24 cellular contexts compared by ENCODE assay signal in the genomic region with DNA sequence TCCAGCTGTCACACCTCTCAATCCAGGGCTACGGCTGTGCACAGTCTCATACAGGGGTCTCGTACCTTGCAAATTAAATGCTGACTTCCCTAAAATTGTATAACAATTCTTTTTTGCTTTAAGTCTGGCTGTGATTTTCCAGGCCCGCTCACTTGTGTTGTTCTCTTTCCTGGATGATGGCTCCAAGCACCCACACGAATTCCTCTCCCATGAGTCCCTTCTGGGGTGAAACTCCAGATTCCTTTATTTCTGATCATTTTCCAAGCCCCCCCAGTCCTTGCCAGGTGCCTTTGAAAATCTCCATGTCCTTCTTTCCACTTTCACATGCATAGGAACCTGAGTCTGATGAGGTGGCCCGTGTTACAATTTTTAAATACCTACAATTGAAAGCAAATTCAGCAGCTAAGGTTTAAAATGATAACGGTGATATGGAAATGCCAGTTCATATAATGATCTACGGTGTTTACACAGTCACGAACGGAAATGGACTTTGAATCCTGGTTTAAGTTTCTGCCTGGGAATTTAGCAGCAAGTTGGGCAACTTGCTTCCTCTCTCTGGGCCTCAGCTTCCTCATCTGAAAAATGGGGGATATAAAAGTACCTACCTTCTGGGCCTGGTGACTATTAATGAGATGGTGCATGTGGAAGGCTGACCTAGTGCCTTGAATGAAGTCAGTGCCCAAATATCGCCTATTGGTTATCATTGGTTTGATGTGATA.
DNase-seq lines count a peak whose midpoint lies in the region; ATAC-seq and TF ChIP-seq lines count a peak whose summit lies in the region.
"Had no signal": no experiment of that assay in that cellular context is flagged by ENCODE, and none has a peak within 500 bp of the region (broad histone marks: within the 10 kb centered on the region; RNA-seq: fewer than 3 reads in every experiment).

No MANE protein-coding gene starts in this region.

- no peak overlapping the region for H3K27ac ChIP-seq in GM23248
- peak overlapping the region in 3 of 5 donors; percentile 6 to 60 (median 55) for H3K27ac ChIP-seq in stomach
- no peak overlapping the region for H3K27ac ChIP-seq in right atrium auricular region
- H3K27ac ChIP-seq in CD8-positive, alpha-beta T cell (ENCODE audit: low read depth, low read length) = no peak overlapping the region
- H3K27ac ChIP-seq in SJCRH30 = no peak overlapping the region
- H3K27ac ChIP-seq: left lung, suprapubic skin, WERI-Rb-1 had no signal

- ATAC-seq in left colon = peak; percentile 65
- no peak for ATAC-seq in CD8-positive, alpha-beta T cell
- ATAC-seq: T-helper 17 cell had no signal

- H3K27me3 ChIP-seq in GM23248 (replicated peaks; ENCODE audit: insufficient read depth) = no peaks in the 10 kb centered on the region; the same call in 1 of the 2 replicates
- H3K27me3 ChIP-seq in adipocyte (replicated peaks; ENCODE audit: control insufficient read depth, insufficient read depth, low read length) = peaks cover 4% of the 10 kb centered on the region
- H3K27me3 ChIP-seq in stomach = no peaks in the 10 kb centered on the region
- H3K27me3 ChIP-seq in right atrium auricular region = no peaks in the 10 kb centered on the region
- H3K27me3 ChIP-seq in CD8-positive, alpha-beta T cell (ENCODE audit: insufficient read depth, low read length) = no peaks in the 10 kb centered on the region
- H3K27me3 ChIP-seq in SJCRH30 = no peaks in the 10 kb centered on the region
- H3K27me3 ChIP-seq: left lung, suprapubic skin had no signal

- H3K27ac Mint-ChIP-seq in CD8-positive, alpha-beta T cell = no peak overlapping the region
- H3K27ac Mint-ChIP-seq: activated naive CD8-positive, alpha-beta T cell treated with anti-CD3 and anti-CD28 coated beads, Interleukin-2, amount 10 ng/mL, durations not matched to agents 7 days and 5 days; mesothelial cell of epicardium; progenitor cell of endocrine pancreas; T-helper 17 cell had no signal

- H4K20me1 ChIP-seq in GM23248 (ENCODE audit: insufficient read depth) = no peaks in the 10 kb centered on the region

- no peak overlapping the region for H3K4me3 Mint-ChIP-seq in CD8-positive, alpha-beta T cell
- H3K4me3 Mint-ChIP-seq: activated naive CD8-positive, alpha-beta T cell treated with anti-CD3 and anti-CD28 coated beads, Interleukin-2, amount 10 ng/mL, durations not matched to agents 7 days and 5 days; mesothelial cell of epicardium; nephron progenitor cell; T-helper 17 cell had no signal

- TF ChIP-seq EP300 in stomach (IDR thresholded peaks at IDR 0.05) = no peak

- H3K4me1 ChIP-seq in GM23248 (ENCODE audit: insufficient read depth) = 0 out of 2 replicates have a peak, but pooled peaks cover 6% of the 10 kb centered on the region
- H3K4me1 ChIP-seq in adipocyte (ENCODE audit: control insufficient read depth, insufficient read depth, low read length) = no peaks in the 10 kb centered on the region
- peaks cover 0 to 20% (median 13%) of the 10 kb centered on the region in 4 donors for H3K4me1 ChIP-seq in stomach
- H3K4me1 ChIP-seq in right atrium auricular region = no peaks in the 10 kb centered on the region
- H3K4me1 ChIP-seq in CD8-positive, alpha-beta T cell (ENCODE audit: insufficient read depth, low read length) = no peaks in the 10 kb centered on the region
- H3K4me1 ChIP-seq in SJCRH30 = no peaks in the 10 kb centered on the region
- H3K4me1 ChIP-seq: left lung, suprapubic skin had no signal

- H3K9me3 Mint-ChIP-seq in CD8-positive, alpha-beta T cell = no peaks in the 10 kb centered on the region
- H3K9me3 Mint-ChIP-seq: activated naive CD8-positive, alpha-beta T cell treated with anti-CD3 and anti-CD28 coated beads, Interleukin-2, amount 10 ng/mL, durations not matched to agents 7 days and 5 days; mesothelial cell of epicardium; nephron progenitor cell had no signal

- no peaks in the 10 kb centered on the region for H3K36me3 Mint-ChIP-seq in CD8-positive, alpha-beta T cell
- H3K36me3 Mint-ChIP-seq: activated naive CD8-positive, alpha-beta T cell treated with anti-CD3 and anti-CD28 coated beads, Interleukin-2, amount 10 ng/mL, durations not matched to agents 7 days and 5 days; mesothelial cell of epicardium had no signal

- TF ChIP-seq POLR2A in stomach (IDR thresholded peaks at IDR 0.05) = no peak

- intact Hi-C loops in left colon (cut with DNase I, micrococcal nuclease) (no loop called here), stomach (cut with DNase I; ENCODE audit: low total_unique reads) (no loop called here)
- intact Hi-C loops in CD8-positive, alpha-beta T cell (cut with DNase I, micrococcal nuclease) = no loop called here

- no peaks in the 10 kb centered on the region for H3F3A ChIP-seq in GM23248 (ENCODE audit: insufficient read depth)

- in situ Hi-C loops in GM23248 (cut with MboI) = no loop called here

- no peak overlapping the region for H3K4me3 ChIP-seq in GM23248
- H3K4me3 ChIP-seq in adipocyte (ENCODE audit: low read length) = no peak overlapping the region
- no peak overlapping the region for H3K4me3 ChIP-seq in stomach
- no peak overlapping the region for H3K4me3 ChIP-seq in right atrium auricular region
- H3K4me3 ChIP-seq in CD8-positive, alpha-beta T cell (ENCODE audit: low read depth, low read length) = no peak overlapping the region
- H3K4me3 ChIP-seq in SJCRH30 = no peak overlapping the region
- H3K4me3 ChIP-seq: left lung, suprapubic skin had no signal

- H2AFZ ChIP-seq in GM23248 = no peak overlapping the region

- H3K36me3 ChIP-seq in GM23248 (ENCODE audit: low read depth) = no peaks in the 10 kb centered on the region
- no peaks in the 10 kb centered on the region for H3K36me3 ChIP-seq in adipocyte (ENCODE audit: control insufficient read depth, insufficient read depth, low read length, severe bottlenecking)
- H3K36me3 ChIP-seq in stomach = no peaks in the 10 kb centered on the region
- H3K36me3 ChIP-seq in right atrium auricular region = no peaks in the 10 kb centered on the region
- H3K36me3 ChIP-seq in CD8-positive, alpha-beta T cell (ENCODE audit: insufficient read depth, low read length) = no peaks in the 10 kb centered on the region
- H3K36me3 ChIP-seq in SJCRH30 = no peaks in the 10 kb centered on the region
- H3K36me3 ChIP-seq: left lung, suprapubic skin, WERI-Rb-1 had no signal

- WGBS in GM23248 (ENCODE audit: low coverage in 1 of 2, low lambda C conversion rate in 2 of 2, missing lambda C conversion rate in 2 of 2), 2 experiments = 69 to 70% methylated on average over 10 of the region's 10 CpGs
- WGBS in stomach, 5 donors = 46 to 57% (median 52%) methylated on average over 10 of the region's 10 CpGs

- no peaks in the 10 kb centered on the region for H3K4me1 Mint-ChIP-seq in CD8-positive, alpha-beta T cell (ENCODE audit: low read depth)
- H3K4me1 Mint-ChIP-seq: activated naive CD8-positive, alpha-beta T cell treated with anti-CD3 and anti-CD28 coated beads, Interleukin-2, amount 10 ng/mL, durations not matched to agents 7 days and 5 days; mesothelial cell of epicardium; T-helper 17 cell had no signal

- H3K9me3 ChIP-seq in GM23248 (ENCODE audit: low read depth) = no peaks in the 10 kb centered on the region
- no peaks in the 10 kb centered on the region for H3K9me3 ChIP-seq in adipocyte (ENCODE audit: control insufficient read depth, low read length)
- no peaks in the 10 kb centered on the region for H3K9me3 ChIP-seq in stomach
- no peaks in the 10 kb centered on the region for H3K9me3 ChIP-seq in right atrium auricular region
- no peaks in the 10 kb centered on the region for H3K9me3 ChIP-seq in CD8-positive, alpha-beta T cell (ENCODE audit: low read length)
- H3K9me3 ChIP-seq in SJCRH30 (replicated peaks) = no peaks in the 10 kb centered on the region
- H3K9me3 ChIP-seq: left lung, suprapubic skin had no signal

- H3K79me2 ChIP-seq in GM23248 (ENCODE audit: insufficient read depth) = no peaks in the 10 kb centered on the region

- CTCF ChIA-PET in CD8-positive, alpha-beta T cell (lab: Charles Lee) = no interaction called here

- TF ChIP-seq CTCF in stomach (IDR thresholded peaks at IDR 0.05) (no peak), right atrium auricular region (IDR thresholded peaks at IDR 0.05) (no peak)
- TF ChIP-seq CTCF in CD8-positive, alpha-beta T cell (IDR thresholded peaks at IDR 0.05) = no peak

- POLR2A ChIA-PET in CD8-positive, alpha-beta T cell (lab: Charles Lee) = no interaction called here

- no peak overlapping the region for H3K4me2 ChIP-seq in GM23248 (ENCODE audit: unreplicated experiment)

- no peak overlapping the region for H3K9ac ChIP-seq in GM23248
- H3K9ac ChIP-seq in adipocyte (ENCODE audit: low read length) = no peak overlapping the region

- DNase-seq in GM23248 = peak; percentile 49
- DNase-seq in adipocyte (ENCODE audit: low read depth) = peak; percentile 9
- no peak for DNase-seq in left colon
- no peak for DNase-seq in stomach
- DNase-seq in nucleus accumbens (lab: John Stamatoyannopoulos, UW) = no peak
- DNase-seq in right atrium auricular region (ENCODE audit: low spot score) = no peak
- no peak for DNase-seq in CD8-positive, alpha-beta T cell
- no peak for DNase-seq in SJCRH30
- DNase-seq: activated CD4-positive, alpha-beta T cell treated with anti-CD3 and anti-CD28 coated beads, Interleukin-2, amount 50 U/mL, for 4 hours; activated CD8-positive, alpha-beta memory T cell treated with anti-CD3 and anti-CD28 coated beads, Interleukin-2, amount 50 U/mL, for 4 hours; activated naive CD8-positive, alpha-beta T cell treated with anti-CD3 and anti-CD28 coated beads, Interleukin-2, amount 10 ng/mL, durations not matched to agents 7 days and 5 days; GF-D8; H7; KG1; left lung; NCI-H1105; NCI-H2107; NCI-H510A; nephron progenitor cell; T-helper 17 cell; WERI-Rb-1 had no signal

- H3K27me3 Mint-ChIP-seq in CD8-positive, alpha-beta T cell (ENCODE audit: low read depth) = peaks cover 6% of the 10 kb centered on the region
- H3K27me3 Mint-ChIP-seq: activated naive CD8-positive, alpha-beta T cell treated with anti-CD3 and anti-CD28 coated beads, Interleukin-2, amount 10 ng/mL, durations not matched to agents 7 days and 5 days had no signal

- no peaks in the 10 kb centered on the region for H3K9me2 ChIP-seq in GM23248 (ENCODE audit: insufficient read depth)

Comparison
In these comparisons a context has a peak if more than half of its experiments do, and no peak if none do; other contexts are left out.
1. DNase-seq: peak in GM23248 (single experiment) and adipocyte (single experiment); none in left colon (0 of 2), stomach (single experiment), nucleus accumbens (0 of 56), right atrium auricular region (single experiment), CD8-positive, alpha-beta T cell (0 of 7) and SJCRH30 (0 of 2).
2. H3K27ac ChIP-seq: peak in stomach (3 of 5); none in GM23248 (single experiment), right atrium auricular region (0 of 2), CD8-positive, alpha-beta T cell (single experiment) and SJCRH30 (single experiment).